8 cellular contexts compared by ENCODE assay signal in genomic region chr12:111841750-111842555, GRCh38. TPM values are rescaled to one million over a fixed set of nuclear protein-coding genes. Genes with fewer than 3 reads are reported as not detected.
A peak's percentile ranks its signal among the peaks of the same experiment; 100 is the strongest.
DNase-seq lines count a peak whose midpoint lies in the region; ATAC-seq and TF ChIP-seq lines count a peak whose summit lies in the region.

TSS of gene MAPKAPK5 (plus strand) at chr12:111842228. CDS start at chr12:111842734, 506 bp downstream.

- TF ChIP-seq CTCF in fibroblast of pulmonary artery (IDR thresholded peaks at IDR 0.05; ENCODE audit: low read length, missing control alignments) = no peak

- peak within 1 kb of the TSS; percentile 96 for H3K27ac Mint-ChIP-seq in natural killer cell treated with Interleukin-12 subunit alpha and Interleukin-12 subunit beta and Interleukin-15 and Interleukin-18, amount 100 ng/mL, for 72 hours

- H3K36me3 ChIP-seq in H7 (replicated peaks; ENCODE audit: control insufficient read depth, insufficient read depth, low read length) = peaks cover 7% of the 10 kb centered on the region

- DNase-seq in ELR (ENCODE audit: low read depth) (peak; percentile 96), H7 (peak; percentile 98), M059J (ENCODE audit: low read depth) (peak; percentile 86), fibroblast of pulmonary artery (ENCODE audit: low read depth) (peak; percentile 96)
- DNase-seq in activated T-helper 9 cell treated with anti-CD3 and anti-CD28 coated beads, Interleukin-2, amount 50 U/mL, for 16 hours (ENCODE audit: low read depth) = peak; percentile 94
- DNase-seq in natural killer cell treated with Interleukin-12 subunit alpha and Interleukin-12 subunit beta and Interleukin-15 and Interleukin-18, amount 100 ng/mL, for 72 hours (ENCODE audit: low spot score) = peak; percentile 97
- DNase-seq in stimulated activated naive CD4-positive, alpha-beta T cell treated with Interleukin-2 at 50 U/mL for 16 hours (lab: John Stamatoyannopoulos, UW) = peak; percentile 96

- ATAC-seq in natural killer cell treated with Interleukin-12 subunit alpha and Interleukin-12 subunit beta and Interleukin-15 and Interleukin-18, amount 100 ng/mL, for 72 hours = peak; percentile 94 to 97

- H3K4me3 ChIP-seq in H7 (ENCODE audit: insufficient read depth, low read depth, low read length) (peak within 1 kb of the TSS; percentile 66), fibroblast of pulmonary artery (replicated peaks; ENCODE audit: low read depth, low read length) (peak within 1 kb of the TSS; percentile 93)

- peaks cover 37 to 46% of the 10 kb centered on the region in 2 donors for H3K4me1 Mint-ChIP-seq in natural killer cell treated with Interleukin-12 subunit alpha and Interleukin-12 subunit beta and Interleukin-15 and Interleukin-18, amount 100 ng/mL, for 72 hours (ENCODE audit: low read depth in 2 of 2)

- H3K27me3 Mint-ChIP-seq in natural killer cell treated with Interleukin-12 subunit alpha and Interleukin-12 subunit beta and Interleukin-15 and Interleukin-18, amount 100 ng/mL, for 72 hours = no peaks in the 10 kb centered on the region

- no peaks in the 10 kb centered on the region for H3K9me3 Mint-ChIP-seq in natural killer cell treated with Interleukin-12 subunit alpha and Interleukin-12 subunit beta and Interleukin-15 and Interleukin-18, amount 100 ng/mL, for 72 hours

- no peaks in the 10 kb centered on the region for H3K27me3 ChIP-seq in H7 (ENCODE audit: control insufficient read depth, insufficient read depth, low read length)

- peak within 1 kb of the TSS; percentile 97 for H3K4me3 Mint-ChIP-seq in natural killer cell treated with Interleukin-12 subunit alpha and Interleukin-12 subunit beta and Interleukin-15 and Interleukin-18, amount 100 ng/mL, for 72 hours

- peak; percentile 90 for TF ChIP-seq POLR2A in Raji (IDR thresholded peaks at IDR 0.05; ENCODE audit: insufficient read depth, low read depth, low read length)

- H3K36me3 Mint-ChIP-seq in natural killer cell treated with Interleukin-12 subunit alpha and Interleukin-12 subunit beta and Interleukin-15 and Interleukin-18, amount 100 ng/mL, for 72 hours = peaks cover 11% of the 10 kb centered on the region

RNA-seq across cellular contexts. Expression of gene MAPKAPK5, which starts in this region (rescaled TPM):
- total RNA-seq in H7 (2014; rRNA removed; shearing (Covaris generic)) = 102 and 130 TPM in 2 replicates
- total RNA-seq in M059J (2014; rRNA removed; shearing (Covaris generic)) = 24.0 and 38.8 TPM in 2 replicates
- total RNA-seq in natural killer cell treated with Interleukin-12 subunit alpha and Interleukin-12 subunit beta and Interleukin-15 and Interleukin-18, amount 100 ng/mL, for 72 hours = 10 to 100 TPM; 64.3 to 84.2 TPM

Comparison
In these comparisons a context has a peak if more than half of its experiments do, and no peak if none do; other contexts are left out.
1. Peak in every context shown above with its lines: DNase-seq, ATAC-seq and H3K4me3 ChIP-seq.